In the genomic region with DNA sequence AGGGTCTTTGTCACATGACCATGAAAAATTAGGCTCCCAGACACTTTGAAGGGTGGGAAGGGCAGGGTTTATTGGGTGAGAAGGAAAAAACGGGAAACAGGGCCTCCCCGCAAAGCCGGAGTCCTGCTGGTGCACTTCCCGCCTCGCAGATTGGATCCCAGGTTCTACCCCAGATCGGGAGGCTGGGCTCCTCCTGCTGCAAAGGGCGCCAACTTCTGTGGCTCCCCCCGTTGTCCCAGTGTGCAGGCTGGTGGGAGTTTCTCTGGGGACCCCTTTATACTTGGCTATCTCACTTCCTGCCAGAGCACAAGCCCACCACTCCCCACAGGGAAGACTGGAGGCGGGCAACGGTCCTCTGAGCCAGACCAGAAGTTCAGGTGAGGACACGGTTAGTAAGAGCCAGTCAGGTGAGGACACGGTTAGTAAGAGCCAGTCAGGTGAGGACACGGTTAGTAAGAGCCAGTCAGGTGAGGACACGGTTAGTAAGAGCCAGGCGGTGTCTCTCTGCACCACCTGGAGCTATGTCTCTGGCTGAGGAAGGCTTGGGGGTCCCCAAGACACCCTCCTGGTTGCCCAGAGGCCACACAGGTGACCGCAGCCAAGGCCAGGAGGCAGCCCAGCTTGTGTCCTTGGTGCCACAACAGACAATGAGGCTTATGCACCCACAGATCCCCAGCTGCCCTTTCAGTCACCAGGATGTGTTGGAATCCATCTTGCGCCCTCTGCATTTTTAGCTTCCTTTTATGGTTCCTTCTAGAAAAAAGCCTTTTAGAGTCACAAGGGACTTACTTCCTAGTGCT, we compare ENCODE assay signal across 20 cellular contexts. TPM values are rescaled to one million over a fixed set of nuclear protein-coding genes. Genes with fewer than 3 reads are reported as not detected.
A peak's percentile ranks its signal among the peaks of the same experiment; 100 is the strongest.
DNase-seq lines count a peak whose midpoint lies in the region; ATAC-seq and TF ChIP-seq lines count a peak whose summit lies in the region.
"Had no signal": no experiment of that assay in that cellular context is flagged by ENCODE, and none has a peak within 500 bp of the region (broad histone marks: within the 10 kb centered on the region; RNA-seq: fewer than 3 reads in every experiment).

No MANE protein-coding gene starts in this region.

- H3K4me3 ChIP-seq in BE2C (ENCODE audit: low read depth, low read length) (no peak overlapping the region), ascending aorta (no peak overlapping the region)
- H3K4me3 ChIP-seq: Peyer's patch had no signal

- no peaks in the 10 kb centered on the region; the same call in 1 of the 2 replicates for H3K9me3 ChIP-seq in BE2C
- H3K9me3 ChIP-seq in ascending aorta = no peaks in the 10 kb centered on the region
- H3K9me3 ChIP-seq: neutrophil, Peyer's patch had no signal

- H3K4me1 Mint-ChIP-seq in stimulated activated effector memory CD8-positive, alpha-beta T cell treated with anti-CD3 and anti-CD28 coated beads, Interleukin-12 subunit alpha, Interleukin-12 subunit beta, amount 100 ng/mL, for 72 hours = peaks cover 13% of the 10 kb centered on the region

- no peaks in the 10 kb centered on the region for H3K9me3 Mint-ChIP-seq in stimulated activated effector memory CD8-positive, alpha-beta T cell treated with anti-CD3 and anti-CD28 coated beads, Interleukin-12 subunit alpha, Interleukin-12 subunit beta, amount 100 ng/mL, for 72 hours
- H3K9me3 Mint-ChIP-seq: activated B cell treated with CpG ODN at 0.5 μM for 24 hours; activated CD4-positive, alpha-beta memory T cell treated with anti-CD3 and anti-CD28 coated beads for 36 hours; activated naive CD4-positive, alpha-beta T cell treated with anti-CD3 and anti-CD28 coated beads for 36 hours; activated T-cell treated with anti-CD3 and anti-CD28 coated beads, Interleukin-2, amount 50 U/mL, for 24 hours; stimulated activated memory B cell treated with anti-CD40 and anti-IgM and Interleukin-4, amounts not matched to agents 10 μg/mL and 1 μg/mL and 100 μg/mL, for 72 hours had no signal

- intact Hi-C loops in ascending aorta (cut with DNase I) = no loop called here

- H3K4me1 ChIP-seq in BE2C (no peaks in the 10 kb centered on the region), ascending aorta (peaks cover 4 to 11% of the 10 kb centered on the region in 2 donors)

- no peaks in the 10 kb centered on the region for H3K27me3 ChIP-seq in BE2C
- no peaks in the 10 kb centered on the region for H3K27me3 ChIP-seq in ascending aorta
- H3K27me3 ChIP-seq in layer of hippocampus (ENCODE audit: control insufficient read depth, insufficient read depth, low read length) = no peaks in the 10 kb centered on the region
- H3K27me3 ChIP-seq: neutrophil, Peyer's patch had no signal

- H3K27ac ChIP-seq in ascending aorta = peak overlapping the region; percentile 72 to 75
- H3K27ac ChIP-seq in layer of hippocampus (ENCODE audit: low read depth, low read length) = peak overlapping the region; percentile 75
- H3K27ac ChIP-seq: KMS-11, neutrophil had no signal

- H3K36me3 ChIP-seq in BE2C (peaks cover 31% of the 10 kb centered on the region), ascending aorta (peaks cover 6 to 15% of the 10 kb centered on the region in 2 donors)

- ATAC-seq in stimulated activated effector memory CD8-positive, alpha-beta T cell treated with anti-CD3 and anti-CD28 coated beads, Interleukin-12 subunit alpha, Interleukin-12 subunit beta, amount 100 ng/mL, for 72 hours = no peak
- ATAC-seq in GM19328 (IDR thresholded peaks at IDR 0.05; ENCODE audit: unreplicated experiment) = no peak
- ATAC-seq in HG02610 (IDR thresholded peaks at IDR 0.05; ENCODE audit: unreplicated experiment) = no peak
- ATAC-seq: SK-N-SH treated with all-trans-retinoic acid at 6 μM for 48 hours; stimulated activated memory B cell treated with anti-CD40 and anti-IgM and Interleukin-4, amounts not matched to agents 10 μg/mL and 1 μg/mL and 100 μg/mL, for 72 hours had no signal

- H3K27ac Mint-ChIP-seq in stimulated activated effector memory CD8-positive, alpha-beta T cell treated with anti-CD3 and anti-CD28 coated beads, Interleukin-12 subunit alpha, Interleukin-12 subunit beta, amount 100 ng/mL, for 72 hours = peak overlapping the region; percentile 23
- H3K27ac Mint-ChIP-seq: activated B cell treated with CpG ODN at 0.5 μM for 24 hours; activated CD4-positive, alpha-beta memory T cell treated with anti-CD3 and anti-CD28 coated beads for 36 hours; activated naive CD4-positive, alpha-beta T cell treated with anti-CD3 and anti-CD28 coated beads for 36 hours; activated T-cell treated with anti-CD3 and anti-CD28 coated beads, Interleukin-2, amount 50 U/mL, for 24 hours; stimulated activated memory B cell treated with anti-CD40 and anti-IgM and Interleukin-4, amounts not matched to agents 10 μg/mL and 1 μg/mL and 100 μg/mL, for 72 hours had no signal

- no peak for TF ChIP-seq CTCF in BE2C (IDR thresholded peaks at IDR 0.05; ENCODE audit: low read depth, low read length)
- no peak for TF ChIP-seq CTCF in ascending aorta (IDR thresholded peaks at IDR 0.05)

- peaks cover 75% of the 10 kb centered on the region for H3K36me3 Mint-ChIP-seq in stimulated activated effector memory CD8-positive, alpha-beta T cell treated with anti-CD3 and anti-CD28 coated beads, Interleukin-12 subunit alpha, Interleukin-12 subunit beta, amount 100 ng/mL, for 72 hours

- no peak overlapping the region for H3K4me3 Mint-ChIP-seq in stimulated activated effector memory CD8-positive, alpha-beta T cell treated with anti-CD3 and anti-CD28 coated beads, Interleukin-12 subunit alpha, Interleukin-12 subunit beta, amount 100 ng/mL, for 72 hours
- H3K4me3 Mint-ChIP-seq: activated B cell treated with CpG ODN at 0.5 μM for 24 hours; activated CD4-positive, alpha-beta memory T cell treated with anti-CD3 and anti-CD28 coated beads for 36 hours; activated naive CD4-positive, alpha-beta T cell treated with anti-CD3 and anti-CD28 coated beads for 36 hours; activated T-cell treated with anti-CD3 and anti-CD28 coated beads, Interleukin-2, amount 50 U/mL, for 24 hours; stimulated activated memory B cell treated with anti-CD40 and anti-IgM and Interleukin-4, amounts not matched to agents 10 μg/mL and 1 μg/mL and 100 μg/mL, for 72 hours had no signal

- DNase-seq in BE2C (peak; percentile 2), ascending aorta (ENCODE audit: low spot score in 2 of 2) (no peak), NCI-H510A (lab: John Stamatoyannopoulos, UW) (no peak), NCI-H2107 (lab: John Stamatoyannopoulos, UW) (no peak)
- no peak for DNase-seq in stimulated activated effector memory CD8-positive, alpha-beta T cell treated with anti-CD3 and anti-CD28 coated beads, Interleukin-12 subunit alpha, Interleukin-12 subunit beta, amount 100 ng/mL, for 72 hours (ENCODE audit: low spot score in 2 of 2)
- DNase-seq: activated B cell treated with CpG ODN at 0.5 μM for 24 hours; activated CD4-positive, alpha-beta memory T cell treated with anti-CD3 and anti-CD28 coated beads for 36 hours; activated naive CD4-positive, alpha-beta T cell treated with anti-CD3 and anti-CD28 coated beads for 36 hours; activated T-cell treated with anti-CD3 and anti-CD28 coated beads, Interleukin-2, amount 50 U/mL, for 24 hours; DND-41; NCI-H187 treated with DMSO at 0.1 percent for 48 hours; NCI-H345; Peyer's patch had no signal

RNA-seq across cellular contexts. Expression of gene CHMP6, which starts 48.1 kb away (rescaled TPM):
- 21.2 TPM for polyA plus RNA-seq in BE2C (2012; ENCODE audit: insufficient read depth, insufficient read length, low read depth)
- total RNA-seq in ascending aorta = 32.1 TPM
